In genomic region chr1:220296941-220297460, GRCh38 we compare ENCODE assay signal across 18 cellular contexts.
"Had no signal": no experiment of that assay in that cellular context is flagged by ENCODE, and none has a peak within 500 bp of the region (broad histone marks: within the 10 kb centered on the region; RNA-seq: fewer than 3 reads in every experiment).

No MANE protein-coding gene starts in this region.

- FAIRE-seq: frontal cortex, islet of Langerhans, urothelium cell line had no signal

- H3K4me2 ChIP-seq: neural progenitor cell, smooth muscle cell had no signal

- H3K27ac ChIP-seq: colonic mucosa, heart left ventricle, neural progenitor cell, parathyroid adenoma, prostate gland, suprapubic skin, thyroid gland had no signal

- H2AFZ ChIP-seq: neural progenitor cell, parathyroid adenoma had no signal

- H3K9me3 Mint-ChIP-seq: natural killer cell treated with Interleukin-12 subunit alpha and Interleukin-12 subunit beta and Interleukin-15 and Interleukin-18, amount 100 ng/mL, for 72 hours; neural progenitor cell; type B pancreatic cell had no signal

- H3K4me3 ChIP-seq: colonic mucosa, heart left ventricle, neural progenitor cell, prostate gland, smooth muscle cell, suprapubic skin, thyroid gland had no signal

- H3K36me3 ChIP-seq: colonic mucosa, heart left ventricle, neural progenitor cell, prostate gland, suprapubic skin, thyroid gland had no signal

- ATAC-seq: natural killer cell treated with Interleukin-12 subunit alpha and Interleukin-12 subunit beta and Interleukin-15 and Interleukin-18, amount 100 ng/mL, for 72 hours had no signal

- H3K9ac ChIP-seq: neural progenitor cell, parathyroid adenoma had no signal

- H3K4me1 ChIP-seq: colonic mucosa, prostate gland had no signal

- H3K27me3 Mint-ChIP-seq: type B pancreatic cell had no signal

- H3K4me3 Mint-ChIP-seq: natural killer cell treated with Interleukin-12 subunit alpha and Interleukin-12 subunit beta and Interleukin-15 and Interleukin-18, amount 100 ng/mL, for 72 hours; neural progenitor cell; type B pancreatic cell had no signal

- H3K27ac Mint-ChIP-seq: natural killer cell treated with Interleukin-12 subunit alpha and Interleukin-12 subunit beta and Interleukin-15 and Interleukin-18, amount 100 ng/mL, for 72 hours; neural progenitor cell had no signal

- DNase-seq: colonic mucosa; heart left ventricle; hippocampal formation; midbrain; occipital lobe; stimulated activated CD4-positive, alpha-beta T cell treated with anti-CD3 and anti-CD28 coated beads, Interleukin-2, amount 100 ng/mL, for 48 hours; stimulated activated naive CD8-positive, alpha-beta T cell treated with anti-CD3 and anti-CD28 coated beads, Interleukin-15, Interleukin-2, amounts not matched to agents 100 U/mL and 50 U/mL, for 24 hours had no signal

- H3K9me3 ChIP-seq: colonic mucosa, heart left ventricle, prostate gland, suprapubic skin, thyroid gland had no signal

- H3K27me3 ChIP-seq: colonic mucosa, neural progenitor cell, suprapubic skin, thyroid gland had no signal

- H3K36me3 Mint-ChIP-seq: natural killer cell treated with Interleukin-12 subunit alpha and Interleukin-12 subunit beta and Interleukin-15 and Interleukin-18, amount 100 ng/mL, for 72 hours; neural progenitor cell; type B pancreatic cell had no signal

- H3K79me2 ChIP-seq: parathyroid adenoma had no signal
